1 cellular context compared by ENCODE assay signal in the genomic region with DNA sequence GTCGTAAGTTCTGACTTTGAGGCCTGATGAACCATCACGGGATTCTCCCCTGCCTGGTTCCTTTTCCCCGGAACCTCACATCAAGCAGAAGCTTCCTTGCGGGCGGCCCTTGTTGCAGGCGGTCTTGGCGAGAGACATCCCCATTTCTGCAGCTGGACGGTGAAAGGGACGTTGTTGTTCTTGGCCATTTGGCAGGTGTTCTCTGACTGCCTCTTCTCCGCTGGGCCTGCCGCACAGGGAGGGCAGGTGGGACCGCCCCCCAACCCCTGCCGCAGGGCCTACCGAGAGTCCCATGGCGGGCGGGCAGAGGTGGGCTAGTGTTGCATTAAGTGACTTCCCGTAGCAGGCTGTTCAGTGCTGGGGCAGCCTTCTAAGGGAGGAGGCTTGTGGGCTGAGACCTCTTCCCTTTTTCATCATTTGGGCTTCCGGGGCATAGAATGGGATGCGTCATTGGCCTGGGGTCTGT.
TF ChIP-seq lines count a peak whose summit lies in the region.

No MANE protein-coding gene starts in this region.

TF ChIP-seq in SK-N-SH treated with all-trans-retinoic acid at 6 μM for 48 hours, 23 proteins besides CTCF, POLR2A, EP300 and RAD21 (continued from another document):
- TF ChIP-seq CSRNP3 (CRISPR knock-in tag; IDR thresholded peaks at IDR 0.05) (no peak), ISL1 (CRISPR knock-in tag; IDR thresholded peaks at IDR 0.05) (no peak), CREB5 (CRISPR knock-in tag; IDR thresholded peaks at IDR 0.05; ENCODE audit: low read depth) (no peak)
